In genomic region chr21:15062566-15062965, GRCh38 we compare ENCODE assay signal across 8 cellular contexts. TPM values are rescaled to one million over a fixed set of nuclear protein-coding genes. Genes with fewer than 3 reads are reported as not detected.
A peak's percentile ranks its signal among the peaks of the same experiment; 100 is the strongest.
DNase-seq lines count a peak whose midpoint lies in the region; ATAC-seq and TF ChIP-seq lines count a peak whose summit lies in the region.

No MANE protein-coding gene starts in this region.

- H3K36me3 ChIP-seq in cardiac muscle cell = no peaks in the 10 kb centered on the region

- peaks cover 7% of the 10 kb centered on the region for H3K27me3 Mint-ChIP-seq in activated T-helper 1 cell treated with anti-CD3 and anti-CD28 coated beads, Interleukin-12 subunit alpha, Interleukin-12 subunit beta, Interleukin-2, Interleukin-4 antibody, amounts not matched to agents 30 ng/mL and 10 ng/mL and 1 ng/mL, durations not matched to agents 14 hours and 24 hours and 36 hours (ENCODE audit: insufficient read depth)
- H3K27me3 Mint-ChIP-seq in immature natural killer cell (ENCODE audit: low read depth in 3 of 3) = peaks cover 6 to 13% (median 11%) of the 10 kb centered on the region in 3 donors

- ATAC-seq in Right ventricle myocardium inferior (no peak), HG02623 (IDR thresholded peaks at IDR 0.05; ENCODE audit: unreplicated experiment) (no peak)

- intact Hi-C loops in Right ventricle myocardium inferior (cut with DNase I) = loop anchor here (5.0 to 10.0 kb wide), 5 partner anchors 75 to 678 kb away; partner anchors contain the start of gene HSPA13
- intact Hi-C loops in activated T-helper 1 cell treated with anti-CD3 and anti-CD28 coated beads, Interleukin-12 subunit alpha, Interleukin-12 subunit beta, Interleukin-2, Interleukin-4 antibody, amounts not matched to agents 30 ng/mL and 10 ng/mL and 1 ng/mL, durations not matched to agents 14 hours and 24 hours and 36 hours (cut with micrococcal nuclease) = loop anchor here (1.0 to 10.0 kb wide), 6 partner anchors 60 to 610 kb away; no protein-coding TSS in a partner anchor

- H3K27ac ChIP-seq in cardiac muscle cell = peak overlapping the region; percentile 93

- TF ChIP-seq CTCF in cardiac muscle cell (IDR thresholded peaks at IDR 0.05; ENCODE audit: low read depth, low read length) = peak; percentile 17

- H3K36me3 Mint-ChIP-seq in activated T-helper 1 cell treated with anti-CD3 and anti-CD28 coated beads, Interleukin-12 subunit alpha, Interleukin-12 subunit beta, Interleukin-2, Interleukin-4 antibody, amounts not matched to agents 30 ng/mL and 10 ng/mL and 1 ng/mL, durations not matched to agents 14 hours and 24 hours and 36 hours (ENCODE audit: low read depth) = no peaks in the 10 kb centered on the region
- H3K36me3 Mint-ChIP-seq in immature natural killer cell = no peaks in the 10 kb centered on the region

- H3K27me3 ChIP-seq in cardiac muscle cell = no peaks in the 10 kb centered on the region

- DNase-seq in cardiac muscle cell (ENCODE audit: low read depth in 1 of 2, low spot score in 1 of 2) (peak in 1 of 2 donors; percentile 44), Right ventricle myocardium inferior (ENCODE audit: missing footprints) (no peak), immature natural killer cell (no peak), superior temporal gyrus (ENCODE audit: extremely low spot score) (peak; percentile 57), DMS153 (lab: John Stamatoyannopoulos, UW) (no peak), amniotic stem cell (lab: John Stamatoyannopoulos, UW) (no peak)
- DNase-seq in activated T-helper 1 cell treated with anti-CD3 and anti-CD28 coated beads, Interleukin-12 subunit alpha, Interleukin-12 subunit beta, Interleukin-2, Interleukin-4 antibody, amounts not matched to agents 30 ng/mL and 10 ng/mL and 1 ng/mL, durations not matched to agents 14 hours and 24 hours and 36 hours (ENCODE audit: low spot score) = no peak

- H3K9me3 Mint-ChIP-seq in activated T-helper 1 cell treated with anti-CD3 and anti-CD28 coated beads, Interleukin-12 subunit alpha, Interleukin-12 subunit beta, Interleukin-2, Interleukin-4 antibody, amounts not matched to agents 30 ng/mL and 10 ng/mL and 1 ng/mL, durations not matched to agents 14 hours and 24 hours and 36 hours = no peaks in the 10 kb centered on the region
- H3K9me3 Mint-ChIP-seq in immature natural killer cell = peaks cover 0 to 1% (median 0%) of the 10 kb centered on the region in 6 donors

- peak overlapping the region; percentile 82 for H3K27ac Mint-ChIP-seq in activated T-helper 1 cell treated with anti-CD3 and anti-CD28 coated beads, Interleukin-12 subunit alpha, Interleukin-12 subunit beta, Interleukin-2, Interleukin-4 antibody, amounts not matched to agents 30 ng/mL and 10 ng/mL and 1 ng/mL, durations not matched to agents 14 hours and 24 hours and 36 hours
- H3K27ac Mint-ChIP-seq in immature natural killer cell = peak overlapping the region; percentile 51 to 90 (median 86)

- H3K4me1 Mint-ChIP-seq in activated T-helper 1 cell treated with anti-CD3 and anti-CD28 coated beads, Interleukin-12 subunit alpha, Interleukin-12 subunit beta, Interleukin-2, Interleukin-4 antibody, amounts not matched to agents 30 ng/mL and 10 ng/mL and 1 ng/mL, durations not matched to agents 14 hours and 24 hours and 36 hours (ENCODE audit: low read depth) = peaks cover 65% of the 10 kb centered on the region
- peaks cover 58 to 79% of the 10 kb centered on the region in 2 donors for H3K4me1 Mint-ChIP-seq in immature natural killer cell

- peak overlapping the region; percentile 87 for H3K4me3 Mint-ChIP-seq in activated T-helper 1 cell treated with anti-CD3 and anti-CD28 coated beads, Interleukin-12 subunit alpha, Interleukin-12 subunit beta, Interleukin-2, Interleukin-4 antibody, amounts not matched to agents 30 ng/mL and 10 ng/mL and 1 ng/mL, durations not matched to agents 14 hours and 24 hours and 36 hours
- H3K4me3 Mint-ChIP-seq in immature natural killer cell = peak overlapping the region; percentile 77 to 90 (median 85)

- peak overlapping the region; percentile 86 for H3K4me3 ChIP-seq in cardiac muscle cell

- H3K4me1 ChIP-seq in cardiac muscle cell (ENCODE audit: low read depth) = peaks cover 36% of the 10 kb centered on the region

- no peaks in the 10 kb centered on the region for H3K9me3 ChIP-seq in cardiac muscle cell (ENCODE audit: low read depth)

RNA-seq across cellular contexts. Expression of gene NRIP1, which starts 2.2 kb away (rescaled TPM):
- 10.1 and 16.8 TPM in 2 replicates for total RNA-seq in cardiac muscle cell
- 9.1 and 12.9 TPM in 2 replicates for polyA plus RNA-seq in cardiac muscle cell
- 16.0 TPM for total RNA-seq in Right ventricle myocardium inferior
- total RNA-seq in activated T-helper 1 cell treated with anti-CD3 and anti-CD28 coated beads, Interleukin-12 subunit alpha, Interleukin-12 subunit beta, Interleukin-2, Interleukin-4 antibody, amounts not matched to agents 30 ng/mL and 10 ng/mL and 1 ng/mL, durations not matched to agents 14 hours and 24 hours and 36 hours = 11.4 and 11.7 TPM in 2 replicates
- polyA plus RNA-seq in immature natural killer cell = 10 to 100 TPM; 21.5 to 25.1 (median 24.4) TPM
